21 cellular contexts compared by ENCODE assay signal in the genomic region with DNA sequence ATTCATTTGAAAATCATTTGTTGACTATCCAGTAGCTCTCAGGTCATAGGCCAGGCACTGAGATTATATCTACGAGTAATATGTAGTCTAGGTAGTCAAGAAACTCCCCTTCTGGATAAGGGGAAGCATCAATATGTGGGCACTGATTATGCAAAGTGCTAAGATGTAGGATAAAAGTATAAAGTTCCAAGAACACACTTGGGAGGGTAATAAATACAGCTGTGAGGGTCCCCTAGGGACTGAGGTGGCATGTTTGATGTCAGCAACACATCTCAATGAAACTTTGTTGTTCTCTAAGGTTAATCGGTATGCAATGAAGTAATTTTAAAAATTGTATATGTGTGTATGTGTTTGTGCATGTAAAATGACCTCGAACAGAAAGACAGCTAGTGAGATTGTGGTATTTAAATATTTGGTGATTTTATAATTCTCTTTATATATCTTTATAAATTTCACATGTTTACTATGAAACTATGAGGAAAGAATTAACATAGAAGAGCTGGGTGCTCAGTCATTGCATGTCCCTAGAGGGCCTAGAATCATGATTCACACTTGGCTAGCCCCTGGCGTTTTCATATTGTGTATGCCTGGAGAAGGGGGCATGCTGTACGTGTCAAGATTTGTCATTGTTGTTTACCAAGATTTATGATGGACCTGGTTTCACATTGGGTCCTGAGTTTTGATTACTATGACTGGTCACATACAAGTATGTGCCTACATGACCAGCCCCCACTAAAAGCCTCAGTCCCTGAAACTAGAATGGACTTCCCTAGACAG.
A peak's percentile ranks its signal among the peaks of the same experiment; 100 is the strongest.
DNase-seq lines count a peak whose midpoint lies in the region; ATAC-seq and TF ChIP-seq lines count a peak whose summit lies in the region.
"Had no signal": no experiment of that assay in that cellular context is flagged by ENCODE, and none has a peak within 500 bp of the region (broad histone marks: within the 10 kb centered on the region; RNA-seq: fewer than 3 reads in every experiment).

No MANE protein-coding gene starts in this region.

- ATAC-seq in GM19452 (IDR thresholded peaks at IDR 0.05; ENCODE audit: unreplicated experiment), result peak; percentile 37
- peak; percentile 37 for ATAC-seq in HG03432 (IDR thresholded peaks at IDR 0.05; ENCODE audit: unreplicated experiment)
- no peak for ATAC-seq in HG02571 (IDR thresholded peaks at IDR 0.05; ENCODE audit: unreplicated experiment)
- ATAC-seq: SK-N-SH treated with all-trans-retinoic acid at 6 μM for 48 hours had no signal

- no peak overlapping the region for H3K27ac ChIP-seq in SJCRH30
- H3K27ac ChIP-seq: neural progenitor cell, RWPE1, WERI-Rb-1 had no signal

- H3K4me3 ChIP-seq in SJCRH30, result no peak overlapping the region
- H3K4me3 ChIP-seq: lung, neural progenitor cell had no signal

- H3K4me1 Mint-ChIP-seq in endothelial cell (ENCODE audit: unreplicated experiment) (peaks cover 29% of the 10 kb centered on the region), type B pancreatic cell (ENCODE audit: unreplicated experiment) (no peaks in the 10 kb centered on the region)
- H3K4me1 Mint-ChIP-seq: neural progenitor cell had no signal

- H3K4me1 ChIP-seq in SJCRH30, result peaks cover 8% of the 10 kb centered on the region
- H3K4me1 ChIP-seq: neural progenitor cell had no signal

- H3K27ac Mint-ChIP-seq in endothelial cell (ENCODE audit: unreplicated experiment) (peak overlapping the region; percentile 96), type B pancreatic cell (no peak overlapping the region)
- H3K27ac Mint-ChIP-seq: activated naive CD8-positive, alpha-beta T cell treated with anti-CD3 and anti-CD28 coated beads for 36 hours; IgD-negative memory B cell; neural progenitor cell; progenitor cell of endocrine pancreas; T-helper 2 cell treated with Interferon-gamma antibody and Interleukin-4, amounts not matched to agents 5 μg/mL and 100 μg/mL, for 36 hours had no signal

- H3K9me3 ChIP-seq in SJCRH30 (replicated peaks), result no peaks in the 10 kb centered on the region

- no peaks in the 10 kb centered on the region for H3K27me3 ChIP-seq in SJCRH30
- H3K27me3 ChIP-seq: neural progenitor cell had no signal

- TF ChIP-seq CTCF in endothelial cell (IDR thresholded peaks at IDR 0.05; ENCODE audit: unreplicated experiment) (no peak), type B pancreatic cell (conservative IDR thresholded peaks at IDR 0.05) (no peak)

- DNase-seq in endothelial cell (ENCODE audit: low spot score), result no peak
- DNase-seq in NCI-H1436 treated with DMSO at 0.1 percent for 48 hours (lab: John Stamatoyannopoulos, UW), result no peak
- no peak for DNase-seq in type B pancreatic cell (ENCODE audit: extremely low spot score, unreplicated experiment)
- no peak for DNase-seq in SJCRH30
- DNase-seq: activated CD8-positive, alpha-beta memory T cell treated with anti-CD3 and anti-CD28 coated beads, Interleukin-2, amount 50 U/mL, for 48 hours; activated naive CD8-positive, alpha-beta T cell treated with anti-CD3 and anti-CD28 coated beads for 36 hours; kidney; NCI-H146; NCI-H2171; NCI-H524 treated with DMSO at 0.1 percent for 48 hours; WERI-Rb-1 had no signal

- no peaks in the 10 kb centered on the region for H3K36me3 ChIP-seq in SJCRH30
- H3K36me3 ChIP-seq: neural progenitor cell, WERI-Rb-1 had no signal

- no peaks in the 10 kb centered on the region for H3K36me3 Mint-ChIP-seq in endothelial cell (ENCODE audit: low read depth, unreplicated experiment)
- H3K36me3 Mint-ChIP-seq in type B pancreatic cell, result no peaks in the 10 kb centered on the region
- H3K36me3 Mint-ChIP-seq: activated naive CD8-positive, alpha-beta T cell treated with anti-CD3 and anti-CD28 coated beads for 36 hours; IgD-negative memory B cell; neural progenitor cell had no signal

- no peak overlapping the region for H3K4me3 Mint-ChIP-seq in endothelial cell (ENCODE audit: unreplicated experiment)
- H3K4me3 Mint-ChIP-seq in type B pancreatic cell, result no peak overlapping the region
- H3K4me3 Mint-ChIP-seq: activated naive CD8-positive, alpha-beta T cell treated with anti-CD3 and anti-CD28 coated beads for 36 hours; IgD-negative memory B cell; neural progenitor cell; T-helper 2 cell treated with Interferon-gamma antibody and Interleukin-4, amounts not matched to agents 5 μg/mL and 100 μg/mL, for 36 hours had no signal

- H3K27me3 Mint-ChIP-seq in endothelial cell (ENCODE audit: unreplicated experiment) (peaks cover 2% of the 10 kb centered on the region), type B pancreatic cell (peaks cover 4% of the 10 kb centered on the region)
- H3K27me3 Mint-ChIP-seq: IgD-negative memory B cell had no signal

- H3K9me3 Mint-ChIP-seq in endothelial cell (ENCODE audit: unreplicated experiment) (no peaks in the 10 kb centered on the region), type B pancreatic cell (no peaks in the 10 kb centered on the region)
- H3K9me3 Mint-ChIP-seq: activated naive CD8-positive, alpha-beta T cell treated with anti-CD3 and anti-CD28 coated beads for 36 hours; IgD-negative memory B cell; neural progenitor cell; T-helper 2 cell treated with Interferon-gamma antibody and Interleukin-4, amounts not matched to agents 5 μg/mL and 100 μg/mL, for 36 hours had no signal
